ENCODE assay signal across 9 cellular contexts in the genomic region with DNA sequence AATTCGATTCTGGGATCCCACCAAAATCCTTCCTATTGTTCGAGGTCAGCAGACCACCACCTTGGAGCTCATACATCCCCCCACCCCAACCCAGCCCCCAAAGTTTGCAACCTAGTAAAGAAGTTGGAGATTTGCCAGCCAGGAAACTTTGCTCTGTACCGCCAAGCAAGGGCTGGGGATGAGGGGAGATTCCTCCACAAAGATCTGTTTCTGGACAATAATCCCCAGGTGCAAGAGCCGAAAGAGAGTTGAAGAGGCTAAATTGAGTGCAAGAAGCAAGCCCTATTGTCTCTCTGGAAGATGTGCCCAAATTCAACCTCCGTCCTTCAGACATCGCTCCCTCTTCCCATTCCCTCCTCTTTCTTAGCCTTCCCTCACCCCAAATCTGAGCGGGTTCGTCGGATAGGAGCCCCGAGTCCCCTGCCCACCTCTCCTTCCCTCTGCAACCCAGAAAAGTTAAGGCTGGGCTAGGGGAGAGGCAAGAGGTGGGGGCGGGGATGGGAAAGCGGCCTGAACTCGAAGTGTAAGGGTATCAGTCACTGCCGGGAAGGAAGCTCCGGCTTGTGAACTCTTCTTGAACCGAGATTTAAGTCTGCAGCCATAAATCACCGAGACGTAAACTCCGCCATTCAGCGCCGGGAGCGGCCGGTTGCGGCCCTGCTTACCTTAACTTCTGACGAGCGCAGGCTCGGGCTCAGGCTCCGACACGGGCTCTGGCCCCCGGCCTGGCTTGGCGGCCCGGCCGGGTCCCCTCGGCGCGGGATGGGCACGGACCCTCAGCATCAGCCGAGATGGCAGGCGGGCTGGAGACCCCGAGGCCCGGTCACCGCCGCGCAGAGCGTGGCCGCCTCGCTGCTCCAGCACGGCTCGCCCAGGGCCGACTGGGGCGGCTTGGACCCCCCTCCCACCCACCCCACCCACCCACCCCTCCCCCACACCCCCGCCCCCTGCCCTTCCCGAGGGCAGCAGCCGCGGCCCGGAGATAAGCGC. TPM values are rescaled to one million over a fixed set of nuclear protein-coding genes. Genes with fewer than 3 reads are reported as not detected.
DNase-seq lines count a peak whose midpoint lies in the region; ATAC-seq and TF ChIP-seq lines count a peak whose summit lies in the region.
"Had no signal": no experiment of that assay in that cellular context is flagged by ENCODE, and none has a peak within 500 bp of the region (broad histone marks: within the 10 kb centered on the region; RNA-seq: fewer than 3 reads in every experiment).

No MANE protein-coding gene starts in this region.

- H3K27me3 ChIP-seq in aorta (ENCODE audit: control insufficient read depth in 1 of 2, insufficient read depth in 2 of 2, low read length in 1 of 2): no peaks in the 10 kb centered on the region
- H3K27me3 ChIP-seq: BLaER1 treated with 17β-estradiol and CSF1 and Interleukin-3, amounts not matched to agents 10 nM and 100 nM had no signal

- no peaks in the 10 kb centered on the region for H3K36me3 ChIP-seq in aorta (ENCODE audit: control insufficient read depth in 1 of 2, insufficient read depth in 2 of 2, low read length in 1 of 2)
- H3K36me3 ChIP-seq: BLaER1 treated with 17β-estradiol and CSF1 and Interleukin-3, amounts not matched to agents 10 nM and 100 nM had no signal

- H3K27ac ChIP-seq in aorta (ENCODE audit: low read depth in 1 of 2, low read length in 2 of 2): peak overlapping the region; percentile 71 to 92
- H3K27ac ChIP-seq: BLaER1 treated with 17β-estradiol and CSF1 and Interleukin-3, amounts not matched to agents 10 nM and 100 nM had no signal

- ATAC-seq in stimulated activated naive CD8-positive, alpha-beta T cell treated with anti-CD3 and anti-CD28 coated beads, Interleukin-15, amount 100 ng/mL, for 72 hours: peak; percentile 54
- ATAC-seq in stimulated activated naive CD8-positive, alpha-beta T cell treated with anti-CD3 and anti-CD28 coated beads, Interleukin-15, Interleukin-2, amounts not matched to agents 100 U/mL and 50 U/mL, for 24 hours: no peak
- peak; percentile 13 for ATAC-seq in aorta (ENCODE audit: low FRiP score)

- H3K4me3 Mint-ChIP-seq in stimulated activated naive CD8-positive, alpha-beta T cell treated with anti-CD3 and anti-CD28 coated beads, Interleukin-15, amount 100 ng/mL, for 72 hours: no peak overlapping the region

- H3K4me3 ChIP-seq in epithelial cell of proximal tubule (ENCODE audit: low read depth, low read length): peak overlapping the region; percentile 74
- H3K4me3 ChIP-seq in aorta (ENCODE audit: low read length in 2 of 2): peak overlapping the region; percentile 84 to 94
- H3K4me3 ChIP-seq: BLaER1 treated with 17β-estradiol and CSF1 and Interleukin-3, amounts not matched to agents 10 nM and 100 nM had no signal

- no peaks in the 10 kb centered on the region for H3K4me1 Mint-ChIP-seq in stimulated activated naive CD8-positive, alpha-beta T cell treated with anti-CD3 and anti-CD28 coated beads, Interleukin-15, amount 100 ng/mL, for 72 hours

- peaks cover 0 to 6% of the 10 kb centered on the region in 2 donors for H3K4me1 ChIP-seq in aorta (ENCODE audit: control insufficient read depth in 1 of 2, insufficient read depth in 2 of 2, low read length in 2 of 2)
- H3K4me1 ChIP-seq: BLaER1 treated with 17β-estradiol and CSF1 and Interleukin-3, amounts not matched to agents 10 nM and 100 nM had no signal

- DNase-seq in stimulated activated naive CD8-positive, alpha-beta T cell treated with anti-CD3 and anti-CD28 coated beads, Interleukin-15, amount 100 ng/mL, for 72 hours: no peak
- DNase-seq in stimulated activated naive CD8-positive, alpha-beta T cell treated with anti-CD3 and anti-CD28 coated beads, Interleukin-15, Interleukin-2, amounts not matched to agents 100 U/mL and 50 U/mL, for 24 hours: no peak
- DNase-seq in epithelial cell of proximal tubule (ENCODE audit: low read depth) (no peak), myocyte (ENCODE audit: low read depth) (peak; percentile 79), aorta (peak; percentile 79 to 85), NCI-H1930 (lab: John Stamatoyannopoulos, UW) (no peak), GM20000 (ENCODE audit: low spot score) (no peak), NCI-H2196 treated with DMSO at 0.1 percent for 48 hours (lab: John Stamatoyannopoulos, UW; ENCODE audit: unreplicated experiment) (no peak)

- H3K9me3 ChIP-seq in aorta (ENCODE audit: control insufficient read depth, low read length): no peaks in the 10 kb centered on the region

- TF ChIP-seq CTCF in epithelial cell of proximal tubule (conservative IDR thresholded peaks at IDR 0.05; ENCODE audit: low read depth, low read length) (no peak), GM20000 (IDR thresholded peaks at IDR 0.05; ENCODE audit: extremely low read depth, missing control alignments) (no peak)

- H3K27ac Mint-ChIP-seq in stimulated activated naive CD8-positive, alpha-beta T cell treated with anti-CD3 and anti-CD28 coated beads, Interleukin-15, amount 100 ng/mL, for 72 hours: no peak overlapping the region

- WGBS in aorta, 2 donors: 2 to 5% methylated on average over 36 to 57 of the region's 57 CpGs

- H3K27me3 Mint-ChIP-seq in stimulated activated naive CD8-positive, alpha-beta T cell treated with anti-CD3 and anti-CD28 coated beads, Interleukin-15, amount 100 ng/mL, for 72 hours: peaks cover 7% of the 10 kb centered on the region

- intact Hi-C loops in aorta (cut with DNase I): no loop called here

- no peaks in the 10 kb centered on the region for H3K9me3 Mint-ChIP-seq in stimulated activated naive CD8-positive, alpha-beta T cell treated with anti-CD3 and anti-CD28 coated beads, Interleukin-15, amount 100 ng/mL, for 72 hours

RNA-seq across cellular contexts. Expression of a gene that starts 10.8 kb away (rescaled TPM):
- 0.69 and 2.0 TPM in 2 replicates for total RNA-seq in epithelial cell of proximal tubule
- 0.42 and 0.56 TPM in 2 replicates for total RNA-seq in myocyte
- polyA plus RNA-seq in myocyte (2012): 0.40 TPM
- 1 to 10 TPM; 1.6 to 4.7 TPM for total RNA-seq in aorta
- 1 to 10 TPM; 2.3 to 3.6 TPM for polyA plus RNA-seq in aorta

RNA-seq across cellular contexts. Expression of a gene that starts 17.3 kb away (rescaled TPM):
- total RNA-seq in epithelial cell of proximal tubule (9.2 and 14.6 TPM in 2 replicates), myocyte (5.0 and 6.7 TPM in 2 replicates), aorta (10 to 100 TPM in 1 of 2 donors, 1 to 10 TPM in 1; 5.6 to 11.6 TPM)
- polyA plus RNA-seq in myocyte (2012): 10.5 TPM
- polyA plus RNA-seq in aorta: 10 to 100 TPM in 1 of 2 donors, 1 to 10 TPM in 1; 2.6 to 10.1 TPM

RNA-seq across cellular contexts. Expression of a gene that starts 17.5 kb away (rescaled TPM):
- total RNA-seq in epithelial cell of proximal tubule: 5.7 and 7.1 TPM in 2 replicates
- 4.5 and 5.5 TPM in 2 replicates for total RNA-seq in myocyte
- 3.3 TPM for polyA plus RNA-seq in myocyte (2012)
- total RNA-seq in aorta: 1 to 10 TPM; 1.3 to 1.6 TPM
- under 1 TPM; 0.59 to 0.88 TPM for polyA plus RNA-seq in aorta

RNA-seq across cellular contexts. Expression of a gene that starts 30.2 kb away (rescaled TPM):
- 20.1 and 47.6 TPM in 2 replicates for total RNA-seq in epithelial cell of proximal tubule
- 5.7 and 8.8 TPM in 2 replicates for total RNA-seq in myocyte
- 4.2 TPM for polyA plus RNA-seq in myocyte (2012)
- total RNA-seq in aorta: 10 to 100 TPM in 1 of 2 donors, 1 to 10 TPM in 1; 8.0 to 11.8 TPM
- polyA plus RNA-seq in aorta: 1 to 10 TPM; 1.6 to 2.7 TPM

RNA-seq across cellular contexts. Expression of a gene that starts 34.3 kb away (rescaled TPM):
- total RNA-seq in epithelial cell of proximal tubule (5.7 and 11.8 TPM in 2 replicates), myocyte (0.80 and 1.0 TPM in 2 replicates), aorta (1 to 10 TPM; 6.3 to 7.6 TPM)
- polyA plus RNA-seq in myocyte (2012): 1.1 TPM
- polyA plus RNA-seq in aorta: under 1 TPM in 1 of 2 donors, not detected in 1; 0.97 TPM

Comparison
In these comparisons a context has a peak if more than half of its experiments do, and no peak if none do; other contexts are left out.
1. DNase-seq: peak in myocyte (single experiment) and aorta (2 of 2); none in stimulated activated naive CD8-positive, alpha-beta T cell treated with anti-CD3 and anti-CD28 coated beads, Interleukin-15, amount 100 ng/mL, for 72 hours (0 of 2), stimulated activated naive CD8-positive, alpha-beta T cell treated with anti-CD3 and anti-CD28 coated beads, Interleukin-15, Interleukin-2, amounts not matched to agents 100 U/mL and 50 U/mL, for 24 hours (single experiment), epithelial cell of proximal tubule (single experiment), NCI-H1930 (0 of 2), GM20000 (single experiment) and NCI-H2196 treated with DMSO at 0.1 percent for 48 hours (single experiment).